ENCODE assay signal across 1 cellular context in the genomic region with DNA sequence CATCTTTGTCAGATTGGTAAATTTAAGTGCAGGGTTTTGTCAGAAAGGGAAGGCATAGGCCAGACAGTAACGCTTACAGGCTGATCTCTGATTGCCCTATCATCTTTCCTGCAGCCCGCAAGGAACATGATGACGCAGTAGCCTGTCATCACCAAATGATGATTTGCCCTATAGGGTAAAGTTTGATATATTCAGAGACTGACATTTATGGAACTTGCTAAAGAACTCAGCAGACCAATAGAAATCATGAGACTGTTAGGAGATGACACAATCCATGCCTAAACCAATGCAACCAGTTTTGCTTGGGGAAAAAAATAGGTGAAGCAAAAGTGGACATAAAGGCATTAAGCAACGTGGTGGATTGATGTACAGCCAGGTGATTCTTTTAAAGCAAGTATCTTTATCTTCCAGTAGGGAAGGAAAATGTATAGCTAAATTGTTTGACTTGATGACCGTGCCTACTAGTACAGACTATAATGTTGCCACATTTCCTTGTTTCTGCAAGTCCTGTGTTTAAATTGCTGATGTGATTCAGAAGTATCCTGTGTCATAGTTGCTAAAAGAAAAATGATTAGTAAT.
TF ChIP-seq lines count a peak whose summit lies in the region.

No MANE protein-coding gene starts in this region.

TF ChIP-seq in SK-N-SH treated with all-trans-retinoic acid at 6 μM for 48 hours, 23 proteins besides CTCF, POLR2A, EP300 and RAD21 (continued from another document):
- TF ChIP-seq TSHZ2 (CRISPR knock-in tag; IDR thresholded peaks at IDR 0.05) (no peak), CSDC2 (CRISPR knock-in tag; IDR thresholded peaks at IDR 0.05) (no peak)
